Comparison of ENCODE assay signal across 9 cellular contexts in genomic region chr17:77457572-77458201, GRCh38.
A peak's percentile ranks its signal among the peaks of the same experiment; 100 is the strongest.
DNase-seq lines count a peak whose midpoint lies in the region; ATAC-seq and TF ChIP-seq lines count a peak whose summit lies in the region.
"Had no signal": no experiment of that assay in that cellular context is flagged by ENCODE, and none has a peak within 500 bp of the region (broad histone marks: within the 10 kb centered on the region; RNA-seq: fewer than 3 reads in every experiment).

No MANE protein-coding gene starts in this region.

- peak overlapping the region; percentile 99 for H3K4me3 ChIP-seq in CD8-positive, alpha-beta T cell (ENCODE audit: low read depth, low read length)
- H3K4me3 ChIP-seq in colonic mucosa, result no peak overlapping the region
- peak overlapping the region; percentile 10 to 38 for H3K4me3 ChIP-seq in neutrophil (ENCODE audit: low read depth in 1 of 2, low read length in 1 of 2)

- H3K4me1 ChIP-seq in CD8-positive, alpha-beta T cell (ENCODE audit: insufficient read depth, low read length), result peaks cover 78% of the 10 kb centered on the region
- H3K4me1 ChIP-seq in colonic mucosa (peaks cover 28% of the 10 kb centered on the region), neutrophil (ENCODE audit: control insufficient read depth in 1 of 2, insufficient read depth in 1 of 2, low read depth in 1 of 2, low read length in 1 of 2) (peaks cover 94 to 97% of the 10 kb centered on the region in 2 experiments)

- no peak for TF ChIP-seq CTCF in CD8-positive, alpha-beta T cell (IDR thresholded peaks at IDR 0.05)
- TF ChIP-seq CTCF in colonic mucosa (IDR thresholded peaks at IDR 0.05) (no peak), neutrophil (IDR thresholded peaks at IDR 0.05) (no peak)

- peaks cover 69% of the 10 kb centered on the region for H3K4me1 Mint-ChIP-seq in CD8-positive, alpha-beta T cell (ENCODE audit: low read depth)

- H3K9me3 Mint-ChIP-seq in CD8-positive, alpha-beta T cell, result no peaks in the 10 kb centered on the region

- POLR2A ChIA-PET in CD8-positive, alpha-beta T cell (lab: Charles Lee), result interaction anchor here (0.9 to 9.0 kb wide), 13 partner anchors 15 to 501 kb away, joined by 3 to 242 read pairs (median 4); partner anchors contain the start of gene TNRC6C

- H3K27me3 Mint-ChIP-seq in CD8-positive, alpha-beta T cell (ENCODE audit: low read depth), result no peaks in the 10 kb centered on the region

- H3K27ac Mint-ChIP-seq in CD8-positive, alpha-beta T cell, result peak overlapping the region; percentile 100

- intact Hi-C loops in CD8-positive, alpha-beta T cell (cut with DNase I, micrococcal nuclease), result loop anchor here (2.0 to 10.0 kb wide), 6 partner anchors 15 to 1297 kb away; partner anchors contain the start of genes MFSD11 (in 1 of the 2), SRSF2 (in 1 of the 2), TMC8 (in 1 of the 2) and TNRC6C (in 1 of the 2)
- intact Hi-C loops in colonic mucosa (cut with DNase I) (no loop called here), head of caudate nucleus (cut with DNase I) (no loop called here)

- CTCF ChIA-PET in CD8-positive, alpha-beta T cell (lab: Charles Lee), result interaction anchor here (0.6 to 2.9 kb wide), 17 partner anchors 10 to 126 kb away, joined by 3 to 18 read pairs (median 4); no protein-coding TSS in a partner anchor

- H3K36me3 Mint-ChIP-seq in CD8-positive, alpha-beta T cell, result peaks cover 32% of the 10 kb centered on the region

- no peaks in the 10 kb centered on the region for H3K9me3 ChIP-seq in CD8-positive, alpha-beta T cell (ENCODE audit: low read length)
- no peaks in the 10 kb centered on the region for H3K9me3 ChIP-seq in KOPT-K1 (ENCODE audit: insufficient read depth, low read length, poor library complexity, severe bottlenecking)
- H3K9me3 ChIP-seq in colonic mucosa, result no peaks in the 10 kb centered on the region
- H3K9me3 ChIP-seq in neutrophil, result no peaks in the 10 kb centered on the region

- H3K4me3 Mint-ChIP-seq in CD8-positive, alpha-beta T cell, result peak overlapping the region; percentile 94

- H3K36me3 ChIP-seq in CD8-positive, alpha-beta T cell (ENCODE audit: insufficient read depth, low read length), result no peaks in the 10 kb centered on the region
- peaks cover 47% of the 10 kb centered on the region for H3K36me3 ChIP-seq in KOPT-K1 (ENCODE audit: insufficient read depth, low read length)
- H3K36me3 ChIP-seq in colonic mucosa, result no peaks in the 10 kb centered on the region
- H3K36me3 ChIP-seq in neutrophil, result no peaks in the 10 kb centered on the region

- H3K27me3 ChIP-seq in CD8-positive, alpha-beta T cell (ENCODE audit: insufficient read depth, low read length), result no peaks in the 10 kb centered on the region
- H3K27me3 ChIP-seq in colonic mucosa (no peaks in the 10 kb centered on the region), neutrophil (no peaks in the 10 kb centered on the region)

- no peak for ATAC-seq in CD8-positive, alpha-beta T cell
- no peak for ATAC-seq in HG02678 (IDR thresholded peaks at IDR 0.05; ENCODE audit: unreplicated experiment)

- no peak for DNase-seq in CD8-positive, alpha-beta T cell
- no peak for DNase-seq in colonic mucosa
- no peak for DNase-seq in SKM-1 (lab: John Stamatoyannopoulos, UW; ENCODE audit: unreplicated experiment)
- DNase-seq in head of caudate nucleus, result no peak
- no peak for DNase-seq in NCI-H345 (lab: John Stamatoyannopoulos, UW)
- DNase-seq: COR-L47 had no signal

- peak overlapping the region; percentile 7 to 16 for H3K9ac ChIP-seq in colonic mucosa (ENCODE audit: low read depth in 2 of 2, low read length in 2 of 2)

- peak overlapping the region; percentile 86 for H3K27ac ChIP-seq in CD8-positive, alpha-beta T cell (ENCODE audit: low read depth, low read length)
- H3K27ac ChIP-seq in KOPT-K1 (ENCODE audit: low read depth, low read length, poor library complexity, severe bottlenecking) (peak overlapping the region; percentile 96), colonic mucosa (peak overlapping the region; percentile 61), neutrophil (peak overlapping the region; percentile 100)

Comparison
In these comparisons a context has a peak if more than half of its experiments do, and no peak if none do; other contexts are left out.
1. intact Hi-C loops: an anchor here in CD8-positive, alpha-beta T cell (2.0 to 10.0 kb wide); none called in colonic mucosa and head of caudate nucleus.